In the genomic region with DNA sequence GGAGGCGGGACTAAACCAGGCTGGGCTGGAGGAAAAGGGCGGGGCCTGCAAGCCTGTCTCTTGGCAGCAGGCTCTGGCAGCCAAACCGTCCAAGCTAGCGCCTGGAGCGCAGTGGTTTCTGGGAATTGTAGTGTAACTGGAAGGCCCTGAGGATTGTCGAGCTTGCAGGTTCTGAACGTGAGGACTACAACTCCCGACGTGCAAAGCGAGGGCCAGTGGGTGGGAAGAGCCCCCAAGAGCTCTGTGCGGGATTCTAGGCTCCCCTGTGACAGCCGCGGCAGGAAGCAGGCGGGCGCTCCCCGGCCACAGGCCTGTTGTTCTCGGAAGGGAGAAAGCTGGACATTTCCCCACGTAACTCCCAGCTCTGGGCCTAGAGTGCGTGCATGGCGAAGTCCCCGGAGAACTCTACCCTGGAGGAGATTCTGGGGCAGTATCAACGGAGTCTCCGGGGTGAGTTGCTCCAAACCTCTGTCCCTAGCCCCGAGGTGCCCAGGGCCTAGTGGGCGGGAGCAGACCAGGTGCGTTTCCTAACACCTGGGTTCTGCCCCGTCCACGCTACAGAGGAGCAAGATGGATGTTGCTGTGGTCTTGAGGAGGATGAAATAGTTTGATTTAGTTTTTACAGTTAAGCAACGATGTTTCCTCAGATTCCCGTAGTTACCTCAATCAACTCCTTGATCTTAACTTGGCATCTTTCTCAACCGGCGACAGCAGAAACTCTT, we compare ENCODE assay signal across 8 cellular contexts. TPM values are rescaled to one million over a fixed set of nuclear protein-coding genes. Genes with fewer than 3 reads are reported as not detected.
DNase-seq lines count a peak whose midpoint lies in the region; ATAC-seq and TF ChIP-seq lines count a peak whose summit lies in the region.

A gene (plus strand): TSS at position 251 of the 722 bp plus-strand sequence. CDS start 133 bp downstream, at position 384.

- TF ChIP-seq CTCF in AG10803 (conservative IDR thresholded peaks at IDR 0.05; ENCODE audit: low read length), result no peak

- peak; percentile 100 for DNase-seq in AG10803 (ENCODE audit: low read depth)
- peak; percentile 100 for DNase-seq in NCI-H460 (ENCODE audit: extremely low read depth, low read depth)
- DNase-seq in activated CD4-positive, CD25-positive, alpha-beta regulatory T cell treated with anti-CD3 and anti-CD28 coated beads, Interleukin-2, amount 50 U/mL, for 72 hours, result peak; percentile 81
- DNase-seq in cerebellar nuclear complex (lab: John Stamatoyannopoulos, UW), result peak; percentile 97 to 99
- DNase-seq in islet precursor cell, result peak; percentile 100
- peak; percentile 90 to 93 (median 91) for DNase-seq in stimulated activated CD4-positive, alpha-beta T cell treated with anti-CD3 and anti-CD28 coated beads, Interleukin-12 subunit alpha, Interleukin-12 subunit beta, amount 100 ng/mL, for 48 hours (ENCODE audit: low read depth in 2 of 3, low spot score in 1 of 3)

- ATAC-seq in GM19043 (IDR thresholded peaks at IDR 0.05; ENCODE audit: low read depth, unreplicated experiment), result peak; percentile 70
- peak; percentile 82 for ATAC-seq in HG03378 (IDR thresholded peaks at IDR 0.05; ENCODE audit: unreplicated experiment)

- H3K4me3 ChIP-seq in AG10803 (ENCODE audit: low read length), result peak within 1 kb of the TSS; percentile 88

RNA-seq across cellular contexts. Expression of the gene that starts here (rescaled TPM):
- total RNA-seq in NCI-H460 (2014; rRNA removed; shearing (Covaris generic)), result 30.1 and 31.0 TPM in 2 replicates
- polyA plus RNA-seq in NCI-H460 (2014; cell fraction: nucleus; rRNA removed), result 19.6 and 30.4 TPM in 2 replicates

Comparison
In these comparisons a context has a peak if more than half of its experiments do, and no peak if none do; other contexts are left out.
1. Peak in every context shown above with its lines: DNase-seq, ATAC-seq and H3K4me3 ChIP-seq.